In genomic region chr21:37245151-37245550, GRCh38 we compare ENCODE assay signal across 17 cellular contexts. TPM values are rescaled to one million over a fixed set of nuclear protein-coding genes. Genes with fewer than 3 reads are reported as not detected.
A peak's percentile ranks its signal among the peaks of the same experiment; 100 is the strongest.
DNase-seq lines count a peak whose midpoint lies in the region; ATAC-seq and TF ChIP-seq lines count a peak whose summit lies in the region.
"Had no signal": no experiment of that assay in that cellular context is flagged by ENCODE, and none has a peak within 500 bp of the region (broad histone marks: within the 10 kb centered on the region; RNA-seq: fewer than 3 reads in every experiment).

No MANE protein-coding gene starts in this region.

- no peak overlapping the region for H3K9ac ChIP-seq in GM23248

- H3F3A ChIP-seq in GM23248 (ENCODE audit: insufficient read depth) = peaks cover 16% of the 10 kb centered on the region

- H3K36me3 Mint-ChIP-seq in CD4-positive, CD25-positive, alpha-beta regulatory T cell = peaks cover 25% of the 10 kb centered on the region
- peaks cover 11% of the 10 kb centered on the region for H3K36me3 Mint-ChIP-seq in Caco-2 (ENCODE audit: insufficient read depth, unreplicated experiment)
- peaks cover 0 to 30% of the 10 kb centered on the region in 2 donors for H3K36me3 Mint-ChIP-seq in activated naive CD4-positive, alpha-beta T cell treated with anti-CD3 and anti-CD28 coated beads, Interleukin-2, amount 50 U/mL, for 72 hours

- H3K9me3 Mint-ChIP-seq in CD4-positive, CD25-positive, alpha-beta regulatory T cell = no peaks in the 10 kb centered on the region
- H3K9me3 Mint-ChIP-seq in Caco-2 (ENCODE audit: unreplicated experiment) = no peaks in the 10 kb centered on the region
- no peaks in the 10 kb centered on the region for H3K9me3 Mint-ChIP-seq in activated naive CD4-positive, alpha-beta T cell treated with anti-CD3 and anti-CD28 coated beads, Interleukin-2, amount 50 U/mL, for 72 hours
- H3K9me3 Mint-ChIP-seq: memory B cell had no signal

- no peak overlapping the region for H2AFZ ChIP-seq in GM23248

- TF ChIP-seq CTCF in Caco-2 (IDR thresholded peaks at IDR 0.05; ENCODE audit: insufficient read depth in 1 of 2, low read depth in 1 of 2, low read length in 1 of 2, severe bottlenecking in 1 of 2, unreplicated experiment in 1 of 2) (no peak), lower lobe of right lung (IDR thresholded peaks at IDR 0.05) (no peak)

- peaks cover 17% of the 10 kb centered on the region for H3K36me3 ChIP-seq in CD4-positive, CD25-positive, alpha-beta regulatory T cell (ENCODE audit: control insufficient read depth, insufficient read depth, low read length)
- H3K36me3 ChIP-seq in Caco-2 (ENCODE audit: control insufficient read depth, insufficient read depth, low read length) (no peaks in the 10 kb centered on the region), lower lobe of right lung (peaks cover 15% of the 10 kb centered on the region), GM23248 (ENCODE audit: low read depth) (peaks cover 4% of the 10 kb centered on the region; the same call in 1 of the 2 replicates)

- H3K4me2 ChIP-seq in GM23248 (ENCODE audit: unreplicated experiment) = no peak overlapping the region

- peaks cover 4% of the 10 kb centered on the region; the same call in 1 of the 2 replicates for H4K20me1 ChIP-seq in GM23248 (ENCODE audit: insufficient read depth)

- BruUV-seq in Caco-2 (replicated peaks; lab: Mats Ljungman, UMichigan) = no TSS peak

- in situ Hi-C loops in GM23248 (cut with MboI) = no loop called here

- POLR2A ChIA-PET in Caco-2 (lab: Charles Lee) = no interaction called here

- H3K27ac ChIP-seq in CD4-positive, CD25-positive, alpha-beta regulatory T cell (ENCODE audit: insufficient read depth, low read length, poor library complexity, severe bottlenecking) = no peak overlapping the region
- H3K27ac ChIP-seq in lower lobe of right lung = no peak overlapping the region
- no peak overlapping the region for H3K27ac ChIP-seq in GM23248
- H3K27ac ChIP-seq: foreskin keratinocyte had no signal

- intact Hi-C loops in Caco-2 (cut with micrococcal nuclease; ENCODE audit: unreplicated experiment) (no loop called here), lower lobe of right lung (cut with DNase I) (no loop called here)

- DNase-seq in CD4-positive, CD25-positive, alpha-beta regulatory T cell = peak in 1 of 3 donors; percentile 16
- DNase-seq in Caco-2 (peak; percentile 30 to 49), lower lobe of right lung (no peak), iPS-NIHi11 (ENCODE audit: low spot score) (no peak), mesenteric fat pad (ENCODE audit: low spot score) (no peak), H4 (ENCODE audit: low spot score) (no peak), GM23248 (no peak)
- DNase-seq in activated naive CD4-positive, alpha-beta T cell treated with anti-CD3 and anti-CD28 coated beads, Interleukin-2, amount 50 U/mL, for 72 hours (ENCODE audit: low spot score in 2 of 2) = no peak
- DNase-seq: activated CD8-positive, alpha-beta memory T cell treated with anti-CD3 and anti-CD28 coated beads, Interleukin-2, amount 50 U/mL, for 4 hours; amniotic stem cell; BE2C; foreskin keratinocyte; NCI-H187 treated with DMSO at 0.1 percent for 48 hours; NCI-H524; nucleus accumbens; stimulated activated CD4-positive, alpha-beta T cell treated with anti-CD3 and anti-CD28 coated beads, Interleukin-2, amount 100 ng/mL, for 48 hours had no signal

- 0 out of 2 replicates have a peak, but pooled peaks cover 4% of the 10 kb centered on the region for H3K9me2 ChIP-seq in GM23248 (ENCODE audit: insufficient read depth)

- 96 to 98% methylated on average over 8 of the region's 8 CpGs for WGBS in GM23248 (ENCODE audit: low coverage in 1 of 2, low lambda C conversion rate in 2 of 2, missing lambda C conversion rate in 2 of 2), 2 experiments

- CTCF ChIA-PET in Caco-2 (lab: Charles Lee) = no interaction called here

- H3K4me3 ChIP-seq in CD4-positive, CD25-positive, alpha-beta regulatory T cell (ENCODE audit: low read depth, low read length) = peak overlapping the region; percentile 13
- H3K4me3 ChIP-seq in Caco-2 (ENCODE audit: low read depth, low read length) = no peak overlapping the region
- H3K4me3 ChIP-seq in lower lobe of right lung = no peak overlapping the region
- H3K4me3 ChIP-seq in GM23248 = no peak overlapping the region

- peak overlapping the region in 3 of 4 donors; percentile 3 to 50 (median 45) for H3K4me3 Mint-ChIP-seq in CD4-positive, CD25-positive, alpha-beta regulatory T cell
- no peak overlapping the region for H3K4me3 Mint-ChIP-seq in Caco-2 (ENCODE audit: unreplicated experiment)
- H3K4me3 Mint-ChIP-seq: memory B cell had no signal

- peaks cover 100% of the 10 kb centered on the region for H3K79me2 ChIP-seq in GM23248 (ENCODE audit: insufficient read depth)

- peak overlapping the region; percentile 74 to 95 (median 84) for H3K27ac Mint-ChIP-seq in CD4-positive, CD25-positive, alpha-beta regulatory T cell
- peak overlapping the region; percentile 16 for H3K27ac Mint-ChIP-seq in Caco-2 (ENCODE audit: unreplicated experiment)
- peak overlapping the region; percentile 81 to 83 for H3K27ac Mint-ChIP-seq in activated naive CD4-positive, alpha-beta T cell treated with anti-CD3 and anti-CD28 coated beads, Interleukin-2, amount 50 U/mL, for 72 hours

- H3K4me1 ChIP-seq in CD4-positive, CD25-positive, alpha-beta regulatory T cell (ENCODE audit: control insufficient read depth, insufficient read depth, low read length, poor library complexity, severe bottlenecking) = peaks cover 18% of the 10 kb centered on the region
- H3K4me1 ChIP-seq in Caco-2 (no peaks in the 10 kb centered on the region), lower lobe of right lung (peaks cover 15% of the 10 kb centered on the region), GM23248 (ENCODE audit: insufficient read depth) (peaks cover 7% of the 10 kb centered on the region; the same call in 1 of the 2 replicates)
- H3K4me1 ChIP-seq: BE2C, foreskin keratinocyte had no signal

- no peak for ATAC-seq in CD4-positive, CD25-positive, alpha-beta regulatory T cell (ENCODE audit: low read depth in 2 of 2)
- ATAC-seq in activated naive CD4-positive, alpha-beta T cell treated with anti-CD3 and anti-CD28 coated beads, Interleukin-2, amount 50 U/mL, for 72 hours = no peak
- ATAC-seq in lower lobe of right lung = peak; percentile 28 to 61
- ATAC-seq: foreskin keratinocyte had no signal

- H3K27me3 Mint-ChIP-seq in CD4-positive, CD25-positive, alpha-beta regulatory T cell = peaks cover 4% of the 10 kb centered on the region
- no peaks in the 10 kb centered on the region for H3K27me3 Mint-ChIP-seq in Caco-2 (ENCODE audit: insufficient read depth, unreplicated experiment)
- H3K27me3 Mint-ChIP-seq: memory B cell had no signal

- peaks cover 30 to 75% (median 55%) of the 10 kb centered on the region in 4 donors for H3K4me1 Mint-ChIP-seq in CD4-positive, CD25-positive, alpha-beta regulatory T cell
- peaks cover 11% of the 10 kb centered on the region for H3K4me1 Mint-ChIP-seq in Caco-2 (ENCODE audit: low read depth, unreplicated experiment)

- no peaks in the 10 kb centered on the region for H3K9me3 ChIP-seq in CD4-positive, CD25-positive, alpha-beta regulatory T cell (ENCODE audit: control insufficient read depth in 2 of 2, low read length in 2 of 2)
- H3K9me3 ChIP-seq in Caco-2 = no peaks in the 10 kb centered on the region
- H3K9me3 ChIP-seq in lower lobe of right lung = no peaks in the 10 kb centered on the region
- H3K9me3 ChIP-seq in GM23248 (ENCODE audit: low read depth) = no peaks in the 10 kb centered on the region
- H3K9me3 ChIP-seq: BE2C had no signal

- H3K27me3 ChIP-seq in CD4-positive, CD25-positive, alpha-beta regulatory T cell (ENCODE audit: control insufficient read depth, insufficient read depth, low read length) = no peaks in the 10 kb centered on the region
- H3K27me3 ChIP-seq in Caco-2 (replicated peaks; ENCODE audit: control insufficient read depth, insufficient read depth, low read length) (no peaks in the 10 kb centered on the region), lower lobe of right lung (ENCODE audit: low read depth) (no peaks in the 10 kb centered on the region), GM23248 (replicated peaks; ENCODE audit: insufficient read depth) (no peaks in the 10 kb centered on the region)
- H3K27me3 ChIP-seq: BE2C, foreskin keratinocyte had no signal

RNA-seq across cellular contexts. Expression of gene VPS26C, which starts 22.0 kb away (rescaled TPM):
- total RNA-seq in CD4-positive, CD25-positive, alpha-beta regulatory T cell = 49.4 TPM
- polyA plus RNA-seq in CD4-positive, CD25-positive, alpha-beta regulatory T cell = 100 to 1,000 TPM in 1 of 4 donors, 10 to 100 TPM in 3; 84.0 to 104 (median 94.1) TPM
- total RNA-seq in Caco-2 (2022) (37.9 and 40.5 TPM in 2 replicates), lower lobe of right lung (62.2 TPM), mesenteric fat pad (48.5 TPM)
- 10 to 100 TPM; 68.9 to 69.0 TPM for total RNA-seq in activated naive CD4-positive, alpha-beta T cell treated with anti-CD3 and anti-CD28 coated beads, Interleukin-2, amount 50 U/mL, for 72 hours
- total RNA-seq in H4 (2014; rRNA removed; shearing (Covaris generic)) = 63.6 and 95.0 TPM in 2 replicates
- 44.1 and 55.0 TPM in 2 replicates for total RNA-seq in GM23248 (2014; rRNA removed; shearing (Covaris generic))
- polyA plus RNA-seq in GM23248 (2016; fragmentation: Nextera tagmentation; extraction: Ambion mirVana) = 37.3 and 42.3 TPM in 2 replicates

Comparison
In these comparisons a context has a peak if more than half of its experiments do, and no peak if none do; other contexts are left out.
1. ATAC-seq: peak in lower lobe of right lung (2 of 2); none in CD4-positive, CD25-positive, alpha-beta regulatory T cell (0 of 2) and activated naive CD4-positive, alpha-beta T cell treated with anti-CD3 and anti-CD28 coated beads, Interleukin-2, amount 50 U/mL, for 72 hours (0 of 2).
2. DNase-seq: peak in Caco-2 (2 of 2); none in activated naive CD4-positive, alpha-beta T cell treated with anti-CD3 and anti-CD28 coated beads, Interleukin-2, amount 50 U/mL, for 72 hours (0 of 2), lower lobe of right lung (single experiment), iPS-NIHi11 (single experiment), mesenteric fat pad (single experiment), H4 (single experiment) and GM23248 (single experiment).
3. H3K27ac Mint-ChIP-seq: peak in every context shown above with its lines; median percentile 84 in CD4-positive, CD25-positive, alpha-beta regulatory T cell; 82 in activated naive CD4-positive, alpha-beta T cell treated with anti-CD3 and anti-CD28 coated beads, Interleukin-2, amount 50 U/mL, for 72 hours; 16 in Caco-2.